In the genomic region with DNA sequence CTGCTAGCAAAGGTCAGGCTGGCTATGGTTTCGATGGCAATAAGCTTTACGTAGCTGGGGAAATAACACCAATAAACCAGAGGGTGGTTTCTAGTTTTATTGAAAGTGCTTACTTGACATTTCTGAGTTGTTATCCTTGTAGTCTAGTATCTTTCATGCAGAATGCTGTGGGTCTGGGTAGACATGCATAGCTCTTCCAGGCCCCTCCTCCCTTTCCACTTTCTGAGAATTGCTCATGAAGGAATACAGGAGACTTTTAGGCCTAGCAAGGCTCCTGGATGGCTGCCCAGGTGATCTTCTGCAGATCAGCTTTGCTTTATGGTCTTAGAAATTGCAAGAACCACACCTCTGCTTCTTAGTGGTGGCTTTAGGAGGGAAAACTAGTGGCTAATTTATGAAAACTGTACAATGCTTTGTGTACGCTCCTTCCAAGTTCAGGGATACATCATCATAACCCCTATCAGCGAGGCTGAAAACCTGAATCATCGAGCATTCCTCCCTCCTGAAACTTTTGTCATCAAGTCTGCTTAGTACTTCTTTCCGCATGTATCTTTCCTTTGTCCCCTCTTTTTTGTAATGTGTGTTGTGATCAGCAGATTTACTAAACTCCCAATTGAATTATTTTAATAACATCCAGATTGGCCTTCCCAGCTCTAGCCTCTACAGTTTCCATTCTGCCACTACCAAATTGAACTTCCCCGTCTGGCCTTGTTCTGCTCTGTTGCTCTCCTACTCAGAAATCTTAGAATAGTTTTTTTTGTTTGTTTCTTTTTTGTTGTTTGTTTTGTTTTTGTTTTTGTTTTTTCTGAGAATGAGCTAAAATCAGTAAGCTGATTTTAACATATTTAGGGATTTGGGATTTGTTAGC, we compare ENCODE assay signal across 12 cellular contexts.
DNase-seq lines count a peak whose midpoint lies in the region; ATAC-seq and TF ChIP-seq lines count a peak whose summit lies in the region.
"Had no signal": no experiment of that assay in that cellular context is flagged by ENCODE, and none has a peak within 500 bp of the region (broad histone marks: within the 10 kb centered on the region; RNA-seq: fewer than 3 reads in every experiment).

No MANE protein-coding gene starts in this region.

- no peak overlapping the region for H3K27ac Mint-ChIP-seq in activated naive CD8-positive, alpha-beta T cell treated with anti-CD3 and anti-CD28 coated beads, Interleukin-2, amount 10 ng/mL, durations not matched to agents 7 days and 5 days
- peak overlapping the region; percentile 96 for H3K27ac Mint-ChIP-seq in mesothelial cell of epicardium

- H3K9ac ChIP-seq in mammary epithelial cell (ENCODE audit: insufficient read depth, low read length): no peak overlapping the region

- H4K20me1 ChIP-seq in mammary epithelial cell (ENCODE audit: insufficient read depth, low read length): no peaks in the 10 kb centered on the region

- peak overlapping the region; percentile 17 for H3K4me3 Mint-ChIP-seq in activated naive CD8-positive, alpha-beta T cell treated with anti-CD3 and anti-CD28 coated beads, Interleukin-2, amount 10 ng/mL, durations not matched to agents 7 days and 5 days
- H3K4me3 Mint-ChIP-seq in mesothelial cell of epicardium: no peak overlapping the region

- POLR2A ChIA-PET in activated naive CD8-positive, alpha-beta T cell treated with anti-CD3 and anti-CD28 coated beads, Interleukin-2, amount 10 ng/mL, durations not matched to agents 7 days and 5 days (lab: Charles Lee): interaction anchor here (0.9 kb wide), 1 partner anchor 390 kb away, joined by 6 read pairs; no protein-coding TSS in a partner anchor

- H3K36me3 Mint-ChIP-seq in activated naive CD8-positive, alpha-beta T cell treated with anti-CD3 and anti-CD28 coated beads, Interleukin-2, amount 10 ng/mL, durations not matched to agents 7 days and 5 days: peaks cover 14% of the 10 kb centered on the region
- no peaks in the 10 kb centered on the region for H3K36me3 Mint-ChIP-seq in mesothelial cell of epicardium

- H3K27me3 ChIP-seq in breast epithelium: no peaks in the 10 kb centered on the region
- no peaks in the 10 kb centered on the region for H3K27me3 ChIP-seq in mammary epithelial cell (ENCODE audit: insufficient read depth, low read length)
- H3K27me3 ChIP-seq in transverse colon: no peaks in the 10 kb centered on the region
- H3K27me3 ChIP-seq: tibial artery had no signal

- TF ChIP-seq POLR2A in breast epithelium (IDR thresholded peaks at IDR 0.05): no peak
- TF ChIP-seq POLR2A in transverse colon (IDR thresholded peaks at IDR 0.05): no peak

- no peak for TF ChIP-seq EP300 in transverse colon (IDR thresholded peaks at IDR 0.05; ENCODE audit: low read depth)

- H3K4me1 ChIP-seq in breast epithelium: no peaks in the 10 kb centered on the region
- no peaks in the 10 kb centered on the region for H3K4me1 ChIP-seq in mammary epithelial cell (ENCODE audit: insufficient read depth, low read length)
- H3K4me1 ChIP-seq in transverse colon: peaks cover 19 to 43% (median 33%) of the 10 kb centered on the region in 4 donors

- H3K9me3 ChIP-seq in breast epithelium (no peaks in the 10 kb centered on the region), mammary epithelial cell (replicated peaks; ENCODE audit: insufficient read depth, low read length) (no peaks in the 10 kb centered on the region), transverse colon (no peaks in the 10 kb centered on the region)
- H3K9me3 ChIP-seq: tibial artery had no signal

- no peak overlapping the region for H2AFZ ChIP-seq in mammary epithelial cell (ENCODE audit: low read depth, low read length)

- dilution Hi-C loops in mammary epithelial cell (cut with HindIII; ENCODE audit: low sequenced_read_pairs): no loop called here

- DNase-seq in breast epithelium (ENCODE audit: low spot score in 2 of 2): no peak
- no peak for DNase-seq in mammary epithelial cell
- DNase-seq in activated naive CD8-positive, alpha-beta T cell treated with anti-CD3 and anti-CD28 coated beads, Interleukin-2, amount 10 ng/mL, durations not matched to agents 7 days and 5 days: no peak
- no peak for DNase-seq in mesothelial cell of epicardium (ENCODE audit: low spot score in 2 of 2, unreplicated experiment in 2 of 2)
- DNase-seq in transverse colon: peak; percentile 64
- no peak for DNase-seq in NCI-H187 (lab: John Stamatoyannopoulos, UW)
- DNase-seq: effector CD4-positive, alpha-beta T cell; stimulated activated CD4-positive, alpha-beta T cell treated with anti-CD3 and anti-CD28 coated beads, Interleukin-4, amount 100 ng/mL, for 24 hours; tibial artery had no signal

- H3K9me3 Mint-ChIP-seq in activated naive CD8-positive, alpha-beta T cell treated with anti-CD3 and anti-CD28 coated beads, Interleukin-2, amount 10 ng/mL, durations not matched to agents 7 days and 5 days: no peaks in the 10 kb centered on the region
- no peaks in the 10 kb centered on the region for H3K9me3 Mint-ChIP-seq in mesothelial cell of epicardium
- H3K9me3 Mint-ChIP-seq: activated naive CD4-positive, alpha-beta T cell treated with anti-CD3 and anti-CD28 coated beads, Interleukin-2, amount 50 U/mL, for 72 hours had no signal

- no peak overlapping the region for H3K4me2 ChIP-seq in mammary epithelial cell (ENCODE audit: insufficient read depth, low read depth, low read length)

- no peak overlapping the region for H3K4me3 ChIP-seq in breast epithelium
- H3K4me3 ChIP-seq in mammary epithelial cell (replicated peaks in 1 of 3; ENCODE audit: insufficient read depth in 1 of 3, low read depth in 2 of 3, low read length in 3 of 3): no peak overlapping the region
- no peak overlapping the region for H3K4me3 ChIP-seq in transverse colon
- H3K4me3 ChIP-seq: tibial artery had no signal

- H3K79me2 ChIP-seq in mammary epithelial cell (ENCODE audit: insufficient read depth, low read length): no peaks in the 10 kb centered on the region

- intact Hi-C loops in breast epithelium (cut with DNase I; ENCODE audit: low total_unique reads): no loop called here
- intact Hi-C loops in mammary epithelial cell (cut with micrococcal nuclease): no loop called here
- intact Hi-C loops in transverse colon (cut with DNase I; ENCODE audit: low total_unique reads): no loop called here

- WGBS in mammary epithelial cell (ENCODE audit: low coverage, missing lambda C conversion rate): 99% methylated on average over 7 of the region's 7 CpGs
- WGBS in transverse colon (ENCODE audit: low coverage in 1 of 2), 2 donors: 56 to 66% methylated on average over 7 of the region's 7 CpGs

- H3K36me3 ChIP-seq in breast epithelium (no peaks in the 10 kb centered on the region), mammary epithelial cell (ENCODE audit: insufficient read depth, low read length) (no peaks in the 10 kb centered on the region), transverse colon (no peaks in the 10 kb centered on the region)
- H3K36me3 ChIP-seq: tibial artery had no signal

- ATAC-seq in activated naive CD8-positive, alpha-beta T cell treated with anti-CD3 and anti-CD28 coated beads, Interleukin-2, amount 10 ng/mL, durations not matched to agents 7 days and 5 days (ENCODE audit: low read depth): no peak
- no peak for ATAC-seq in HG02798 (IDR thresholded peaks at IDR 0.05; ENCODE audit: poor library complexity, unreplicated experiment)
- ATAC-seq in HG03045 (IDR thresholded peaks at IDR 0.05; ENCODE audit: unreplicated experiment): no peak

- TF ChIP-seq CTCF in breast epithelium (IDR thresholded peaks at IDR 0.05) (no peak), mammary epithelial cell (conservative IDR thresholded peaks at IDR 0.05 in 1 of 2, IDR thresholded peaks at IDR 0.05 in 1 of 2; ENCODE audit: extremely low read depth in 1 of 2, insufficient read depth in 1 of 2, low read depth in 1 of 2, low read length in 2 of 2) (no peak), mesothelial cell of epicardium (IDR thresholded peaks at IDR 0.05; ENCODE audit: unreplicated experiment) (no peak), transverse colon (IDR thresholded peaks at IDR 0.05) (peak in 3 of 5 experiments; percentile 14 to 31 (median 23))

- no peaks in the 10 kb centered on the region for H3K27me3 Mint-ChIP-seq in activated naive CD8-positive, alpha-beta T cell treated with anti-CD3 and anti-CD28 coated beads, Interleukin-2, amount 10 ng/mL, durations not matched to agents 7 days and 5 days
- no peaks in the 10 kb centered on the region for H3K27me3 Mint-ChIP-seq in mesothelial cell of epicardium (ENCODE audit: low read depth)

- CTCF ChIA-PET in mammary epithelial cell (lab: Charles Lee; ENCODE audit: low non-redundant PET): no interaction called here

- peaks cover 12% of the 10 kb centered on the region for H3K4me1 Mint-ChIP-seq in activated naive CD8-positive, alpha-beta T cell treated with anti-CD3 and anti-CD28 coated beads, Interleukin-2, amount 10 ng/mL, durations not matched to agents 7 days and 5 days
- peaks cover 76% of the 10 kb centered on the region for H3K4me1 Mint-ChIP-seq in mesothelial cell of epicardium

- peak overlapping the region; percentile 26 to 73 for H3K27ac ChIP-seq in breast epithelium
- H3K27ac ChIP-seq in mammary epithelial cell (ENCODE audit: insufficient read depth, low read depth, low read length): no peak overlapping the region
- peak overlapping the region; percentile 76 to 84 (median 80) for H3K27ac ChIP-seq in transverse colon
- H3K27ac ChIP-seq: tibial artery had no signal

- no TSS peak for BruUV-seq in mammary epithelial cell (replicated peaks; lab: Mats Ljungman, UMichigan)

- in situ Hi-C loops in mammary epithelial cell (cut with MboI; ENCODE audit: low sequenced_read_pairs in 2 of 2) (no loop called here), transverse colon (cut with MboI; ENCODE audit: low pct_ligation_motif_present in 1 of 4, low pct_unique_long_range_greater_than_20kb in 1 of 4, low sequenced_read_pairs in 3 of 4) (no loop called here)

Comparison
In these comparisons a context has a peak if more than half of its experiments do, and no peak if none do; other contexts are left out.
1. CTCF ChIP-seq: peak in transverse colon (3 of 5); none in breast epithelium (0 of 3), mammary epithelial cell (0 of 2) and mesothelial cell of epicardium (single experiment).